ENCODE assay signal across 8 cellular contexts in genomic region chr4:48778431-48779094, GRCh38. TPM values are rescaled to one million over a fixed set of nuclear protein-coding genes. Genes with fewer than 3 reads are reported as not detected.
DNase-seq lines count a peak whose midpoint lies in the region; TF ChIP-seq lines count a peak whose summit lies in the region.

No MANE protein-coding gene starts in this region.

- CTCF ChIA-PET in HEK293 (lab: Yijun Ruan, JAX), result no interaction called here
- CTCF ChIA-PET in activated CD4-positive, alpha-beta memory T cell treated with anti-CD3 and anti-CD28 coated beads, Interleukin-2, amount 10 ng/mL, durations not matched to agents 7 days and 5 days (lab: Charles Lee), result interaction anchor here (0.8 to 4.9 kb wide), 5 partner anchors 10 to 200 kb away, joined by 3 to 25 read pairs (median 4); no protein-coding TSS in a partner anchor

- peak overlapping the region; percentile 80 for H3K27ac Mint-ChIP-seq in activated CD4-positive, alpha-beta memory T cell treated with anti-CD3 and anti-CD28 coated beads, Interleukin-2, amount 10 ng/mL, durations not matched to agents 7 days and 5 days
- peak overlapping the region; percentile 99 for H3K27ac Mint-ChIP-seq in glutamatergic neuron (ENCODE audit: unreplicated experiment)

- TF ChIP-seq CTCF in HEK293 (tag by site-specific recombination; IDR thresholded peaks at IDR 0.05) (no peak), glutamatergic neuron (IDR thresholded peaks at IDR 0.05; ENCODE audit: partially characterized antibody, unreplicated experiment) (no peak)

- H3K4me3 Mint-ChIP-seq in activated CD4-positive, alpha-beta memory T cell treated with anti-CD3 and anti-CD28 coated beads, Interleukin-2, amount 10 ng/mL, durations not matched to agents 7 days and 5 days, result peak overlapping the region; percentile 93
- H3K4me3 Mint-ChIP-seq in glutamatergic neuron (ENCODE audit: unreplicated experiment), result peak overlapping the region; percentile 99

- peaks cover 14% of the 10 kb centered on the region for H3K36me3 Mint-ChIP-seq in activated CD4-positive, alpha-beta memory T cell treated with anti-CD3 and anti-CD28 coated beads, Interleukin-2, amount 10 ng/mL, durations not matched to agents 7 days and 5 days (ENCODE audit: low read depth)
- no peaks in the 10 kb centered on the region for H3K36me3 Mint-ChIP-seq in glutamatergic neuron (ENCODE audit: unreplicated experiment)

- H3K4me2 ChIP-seq in skeletal muscle satellite cell (ENCODE audit: low read length), result peak overlapping the region; percentile 93

- H3K4me1 Mint-ChIP-seq in activated CD4-positive, alpha-beta memory T cell treated with anti-CD3 and anti-CD28 coated beads, Interleukin-2, amount 10 ng/mL, durations not matched to agents 7 days and 5 days, result peaks cover 54% of the 10 kb centered on the region
- peaks cover 27% of the 10 kb centered on the region for H3K4me1 Mint-ChIP-seq in glutamatergic neuron (ENCODE audit: low read depth, unreplicated experiment)

- H3K9me3 Mint-ChIP-seq in activated CD4-positive, alpha-beta memory T cell treated with anti-CD3 and anti-CD28 coated beads, Interleukin-2, amount 10 ng/mL, durations not matched to agents 7 days and 5 days, result no peaks in the 10 kb centered on the region
- peaks cover 29% of the 10 kb centered on the region for H3K9me3 Mint-ChIP-seq in glutamatergic neuron (ENCODE audit: unreplicated experiment)

- H3K4me1 ChIP-seq in HEK293 (ENCODE audit: control insufficient read depth, insufficient read depth, low read length) (peaks cover 6% of the 10 kb centered on the region; the same call in 1 of the 2 replicates), skeletal muscle satellite cell (ENCODE audit: control insufficient read depth, insufficient read depth, low read length) (peaks cover 24% of the 10 kb centered on the region)

- no peaks in the 10 kb centered on the region for H3K36me3 ChIP-seq in HEK293 (ENCODE audit: control insufficient read depth in 2 of 2, insufficient read depth in 1 of 2, low read length in 2 of 2)
- no peaks in the 10 kb centered on the region for H3K36me3 ChIP-seq in skeletal muscle satellite cell (ENCODE audit: insufficient read depth, low read length)

- no peaks in the 10 kb centered on the region for H3K27me3 ChIP-seq in skeletal muscle satellite cell (ENCODE audit: control insufficient read depth, insufficient read depth, low read length)

- H3K9me3 ChIP-seq in HEK293 (ENCODE audit: control insufficient read depth, insufficient read depth, low read depth, low read length) (no peaks in the 10 kb centered on the region), skeletal muscle satellite cell (replicated peaks; ENCODE audit: low read length) (no peaks in the 10 kb centered on the region)

- H3K27me3 Mint-ChIP-seq in activated CD4-positive, alpha-beta memory T cell treated with anti-CD3 and anti-CD28 coated beads, Interleukin-2, amount 10 ng/mL, durations not matched to agents 7 days and 5 days, result no peaks in the 10 kb centered on the region
- H3K27me3 Mint-ChIP-seq in glutamatergic neuron (ENCODE audit: unreplicated experiment), result peaks cover 21% of the 10 kb centered on the region

- H3K9ac ChIP-seq in skeletal muscle satellite cell (ENCODE audit: low read depth, low read length), result peak overlapping the region; percentile 98

- POLR2A ChIA-PET in HEK293 (lab: Yijun Ruan, JAX), result no interaction called here
- POLR2A ChIA-PET in activated CD4-positive, alpha-beta memory T cell treated with anti-CD3 and anti-CD28 coated beads, Interleukin-2, amount 10 ng/mL, durations not matched to agents 7 days and 5 days (lab: Charles Lee), result interaction anchor here (0.7 to 3.4 kb wide), 14 partner anchors 9 to 437 kb away, joined by 3 to 35 read pairs (median 4); partner anchors contain the start of genes OCIAD1 and SLAIN2

- peak overlapping the region; percentile 95 for H3K27ac ChIP-seq in HEK293 (ENCODE audit: extremely low read depth, low read depth, low read length)

- H3K4me3 ChIP-seq in HEK293 (ENCODE audit: low read depth, low read length), result peak overlapping the region; percentile 77
- H3K4me3 ChIP-seq in skeletal muscle satellite cell (ENCODE audit: low read length), result peak overlapping the region; percentile 97

- peak; percentile 13 for DNase-seq in AG20443 (ENCODE audit: low spot score)
- no peak for DNase-seq in activated CD4-positive, alpha-beta memory T cell treated with anti-CD3 and anti-CD28 coated beads, Interleukin-2, amount 10 ng/mL, durations not matched to agents 7 days and 5 days
- no peak for DNase-seq in glutamatergic neuron
- no peak for DNase-seq in occipital lobe (lab: John Stamatoyannopoulos, UW)
- no peak for DNase-seq in activated CD8-positive, alpha-beta memory T cell treated with anti-CD3 and anti-CD28 coated beads, Interleukin-2, amount 50 U/mL, for 48 hours
- DNase-seq in NCI-H2081 (lab: John Stamatoyannopoulos, UW), result no peak

TF ChIP-seq in HEK293, 187 proteins besides CTCF, POLR2A, EP300 and RAD21 (continues in another document):
- TF ChIP-seq ZNF175 (tag by site-specific recombination; IDR thresholded peaks at IDR 0.05), result no peak
- TF ChIP-seq ZNF274 (IDR thresholded peaks at IDR 0.05; ENCODE audit: low read length), result no peak
- TF ChIP-seq ZNF274 (tag by site-specific recombination; IDR thresholded peaks at IDR 0.05; ENCODE audit: borderline replicate concordance), result no peak
- TF ChIP-seq ZSCAN16 (tag by site-specific recombination; IDR thresholded peaks at IDR 0.05), result no peak
- TF ChIP-seq HOXA7 (CRISPR knock-in tag; IDR thresholded peaks at IDR 0.05; ENCODE audit: borderline replicate concordance), result no peak
- no peak for TF ChIP-seq ZNF174 (tag by site-specific recombination; IDR thresholded peaks at IDR 0.05)
- no peak for TF ChIP-seq ZNF623 (tag by site-specific recombination; IDR thresholded peaks at IDR 0.05)
- TF ChIP-seq ZNF311 (tag by site-specific recombination; IDR thresholded peaks at IDR 0.05; ENCODE audit: borderline replicate concordance), result no peak
- TF ChIP-seq ZNF157 (tag by site-specific recombination; IDR thresholded peaks at IDR 0.05), result no peak
- TF ChIP-seq PATZ1 (tag by site-specific recombination; IDR thresholded peaks at IDR 0.05), result no peak
- TF ChIP-seq ZNF211 (tag by site-specific recombination; IDR thresholded peaks at IDR 0.05; ENCODE audit: low read depth), result no peak
- TF ChIP-seq ZNF76 (tag by site-specific recombination; IDR thresholded peaks at IDR 0.05; ENCODE audit: borderline replicate concordance, low read depth), result no peak
- no peak for TF ChIP-seq ZNF2 (tag by site-specific recombination; IDR thresholded peaks at IDR 0.05)
- peak; percentile 42; the same call in 1 of the 2 replicates for TF ChIP-seq TCF7L2 (IDR thresholded peaks at IDR 0.05; ENCODE audit: borderline replicate concordance, low read depth, low read length)
- TF ChIP-seq SCRT2 (tag by site-specific recombination; IDR thresholded peaks at IDR 0.05), result no peak
- TF ChIP-seq, protein P1, sequence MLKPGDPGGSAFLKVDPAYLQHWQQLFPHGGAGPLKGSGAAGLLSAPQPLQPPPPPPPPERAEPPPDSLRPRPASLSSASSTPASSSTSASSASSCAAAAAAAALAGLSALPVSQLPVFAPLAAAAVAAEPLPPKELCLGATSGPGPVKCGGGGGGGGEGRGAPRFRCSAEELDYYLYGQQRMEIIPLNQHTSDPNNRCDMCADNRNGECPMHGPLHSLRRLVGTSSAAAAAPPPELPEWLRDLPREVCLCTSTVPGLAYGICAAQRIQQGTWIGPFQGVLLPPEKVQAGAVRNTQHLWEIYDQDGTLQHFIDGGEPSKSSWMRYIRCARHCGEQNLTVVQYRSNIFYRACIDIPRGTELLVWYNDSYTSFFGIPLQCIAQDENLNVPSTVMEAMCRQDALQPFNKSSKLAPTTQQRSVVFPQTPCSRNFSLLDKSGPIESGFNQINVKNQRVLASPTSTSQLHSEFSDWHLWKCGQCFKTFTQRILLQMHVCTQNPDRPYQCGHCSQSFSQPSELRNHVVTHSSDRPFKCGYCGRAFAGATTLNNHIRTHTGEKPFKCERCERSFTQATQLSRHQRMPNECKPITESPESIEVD (tag by site-specific recombination; IDR thresholded peaks at IDR 0.05), result peak; percentile 63
- TF ChIP-seq ZNF548 (tag by site-specific recombination; IDR thresholded peaks at IDR 0.05), result no peak
- TF ChIP-seq OVOL3 (tag by site-specific recombination; IDR thresholded peaks at IDR 0.05), result no peak
- TF ChIP-seq ZNF426 (tag by site-specific recombination; IDR thresholded peaks at IDR 0.05), result no peak

RNA-seq across cellular contexts. Expression of gene FRYL, which starts 1.5 kb away (rescaled TPM):
- 10 to 100 TPM; 82.4 to 82.7 TPM for total RNA-seq in activated CD4-positive, alpha-beta memory T cell treated with anti-CD3 and anti-CD28 coated beads, Interleukin-2, amount 10 ng/mL, durations not matched to agents 7 days and 5 days
- 190 TPM for total RNA-seq in glutamatergic neuron (ENCODE audit: unreplicated experiment)
- total RNA-seq in skeletal muscle satellite cell (2012; rRNA removed), result 38.8 and 41.3 TPM in 2 replicates
- total RNA-seq in occipital lobe, result 94.1 TPM

RNA-seq across cellular contexts. Expression of gene OCIAD1, which starts 52.3 kb away (rescaled TPM):
- total RNA-seq in activated CD4-positive, alpha-beta memory T cell treated with anti-CD3 and anti-CD28 coated beads, Interleukin-2, amount 10 ng/mL, durations not matched to agents 7 days and 5 days, result 100 to 1,000 TPM; 103 to 104 TPM
- 163 TPM for total RNA-seq in glutamatergic neuron (ENCODE audit: unreplicated experiment)
- 88.7 and 90.8 TPM in 2 replicates for total RNA-seq in skeletal muscle satellite cell (2012; rRNA removed)
- 144 TPM for total RNA-seq in occipital lobe
